Comparison of ENCODE assay signal across 1 cellular context in the genomic region with DNA sequence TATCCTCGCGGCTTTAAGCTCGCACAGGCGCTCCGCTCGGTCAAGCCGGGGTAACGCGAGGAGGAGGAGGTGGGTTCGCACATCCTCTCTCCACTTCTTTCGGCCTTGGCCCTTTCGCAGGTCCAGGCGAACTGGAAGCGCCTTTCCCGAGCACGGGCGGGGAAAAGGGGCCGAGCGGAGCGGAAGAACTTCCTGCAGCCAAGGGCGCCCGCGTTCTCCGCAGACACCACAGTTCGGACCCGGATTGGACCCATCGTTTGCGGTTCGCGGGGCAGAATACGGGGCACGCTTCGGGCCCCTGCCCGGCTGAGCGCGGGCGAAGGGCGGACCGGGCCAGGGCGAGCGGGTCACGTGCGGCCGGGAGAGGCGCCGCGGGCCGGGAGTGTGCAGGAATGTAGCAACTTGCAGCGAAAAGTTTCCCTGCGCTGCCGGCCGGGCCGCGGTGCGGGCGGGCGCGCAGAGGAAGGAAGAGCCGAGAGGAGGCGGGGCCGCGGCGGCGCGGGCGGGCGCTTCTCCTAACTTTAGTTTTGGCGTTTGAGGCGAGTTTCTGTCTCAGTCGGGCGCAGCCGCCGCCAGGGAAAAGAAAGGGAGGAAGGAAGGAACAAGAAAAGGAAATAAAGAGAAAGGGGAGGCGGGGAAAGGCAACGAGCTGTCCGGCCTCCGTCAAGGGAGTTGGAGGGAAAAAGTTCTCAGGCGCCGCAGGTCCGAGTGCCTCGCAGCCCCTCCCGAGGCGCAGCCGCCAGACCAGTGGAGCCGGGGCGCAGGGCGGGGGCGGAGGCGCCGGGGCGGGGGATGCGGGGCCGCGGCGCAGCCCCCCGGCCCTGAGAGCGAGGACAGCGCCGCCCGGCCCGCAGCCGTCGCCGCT.
TF ChIP-seq lines count a peak whose summit lies in the region.

YAP1 (plus strand) TSS at position 552 of the 865 bp plus-strand sequence. CDS start 402 bp downstream, outside the sequence.

TF ChIP-seq in HepG2, 621 proteins besides CTCF, POLR2A, EP300 and RAD21 (continued from another document and continues in another):
- TF ChIP-seq ARHGAP35 (CRISPR knock-in tag; IDR thresholded peaks at IDR 0.05; ENCODE audit: borderline replicate concordance) (peak; percentile 85; the same call in 1 of the 2 replicates), KLF15 (CRISPR knock-in tag; IDR thresholded peaks at IDR 0.05; ENCODE audit: borderline replicate concordance) (no peak), ZNF691 (CRISPR knock-in tag; IDR thresholded peaks at IDR 0.05; ENCODE audit: borderline replicate concordance, low read depth) (peak; percentile 67; the same call in 1 of the 2 replicates), FOXK2 (IDR thresholded peaks at IDR 0.05) (no peak), MAX (IDR thresholded peaks at IDR 0.05) (peak; percentile 91), ZFP36 (IDR thresholded peaks at IDR 0.05; ENCODE audit: borderline replicate concordance, low read depth, low read length, partially characterized antibody) (no peak), ZNF563 (CRISPR knock-in tag; IDR thresholded peaks at IDR 0.05) (peak; percentile 60; the same call in 1 of the 2 replicates), FOXP4 (CRISPR knock-in tag; IDR thresholded peaks at IDR 0.05) (peak; percentile 60; the same call in 1 of the 2 replicates), IRX3 (CRISPR knock-in tag; IDR thresholded peaks at IDR 0.05; ENCODE audit: borderline replicate concordance, low read depth) (peak; percentile 84; the same call in 1 of the 2 replicates), ZNF841 (CRISPR knock-in tag; IDR thresholded peaks at IDR 0.05; ENCODE audit: borderline replicate concordance) (peak; percentile 88), MTF2 (CRISPR knock-in tag; IDR thresholded peaks at IDR 0.05; ENCODE audit: borderline replicate concordance) (peak; percentile 78; the same call in 1 of the 2 replicates), MATR3 (CRISPR knock-in tag; IDR thresholded peaks at IDR 0.05) (no peak), PRMT3 (CRISPR knock-in tag; IDR thresholded peaks at IDR 0.05; ENCODE audit: borderline replicate concordance, low read depth) (no peak; the same call in 1 of the 2 replicates), ZNF292 (CRISPR knock-in tag; IDR thresholded peaks at IDR 0.05; ENCODE audit: borderline replicate concordance, low read depth) (peak; percentile 20), ZSCAN9 (CRISPR knock-in tag; IDR thresholded peaks at IDR 0.05; ENCODE audit: borderline replicate concordance) (0 out of 2 replicates have a peak, but pooled peaks have one; percentile 42), SP140L (CRISPR knock-in tag; IDR thresholded peaks at IDR 0.05; ENCODE audit: borderline replicate concordance) (no peak), REST (IDR thresholded peaks at IDR 0.05; ENCODE audit: borderline replicate concordance in 1 of 2, low read depth in 1 of 2, low read length in 2 of 2) (no peak), ZNF335 (CRISPR knock-in tag; IDR thresholded peaks at IDR 0.05) (peak; percentile 43; the same call in 1 of the 2 replicates), MAFF (IDR thresholded peaks at IDR 0.05; ENCODE audit: low read depth, low read length) (no peak), ZNF180 (CRISPR knock-in tag; IDR thresholded peaks at IDR 0.05; ENCODE audit: borderline replicate concordance, low read depth) (no peak), ZNF780A (CRISPR knock-in tag; IDR thresholded peaks at IDR 0.05) (0 out of 2 replicates have a peak, but pooled peaks have one; percentile 42), ZNF546 (CRISPR knock-in tag; conservative IDR thresholded peaks at IDR 0.05) (0 out of 2 replicates have a peak, but pooled peaks have one; percentile 44), ZNF468 (CRISPR knock-in tag; IDR thresholded peaks at IDR 0.05) (no peak), SRSF9 (IDR thresholded peaks at IDR 0.05; ENCODE audit: borderline replicate concordance, insufficient read depth, low read depth, low read length, poor library complexity, severe bottlenecking) (no peak), ZNF589 (CRISPR knock-in tag; conservative IDR thresholded peaks at IDR 0.05) (peak; percentile 72; the same call in 1 of the 2 replicates), ZNF672 (CRISPR knock-in tag; IDR thresholded peaks at IDR 0.05) (0 out of 2 replicates have a peak, but pooled peaks have one; percentile 37), ZNF329 (CRISPR knock-in tag; IDR thresholded peaks at IDR 0.05; ENCODE audit: low read depth) (no peak; the same call in 1 of the 2 replicates), TERF1 (CRISPR knock-in tag; IDR thresholded peaks at IDR 0.05) (no peak)
- TF ChIP-seq, protein P1, sequence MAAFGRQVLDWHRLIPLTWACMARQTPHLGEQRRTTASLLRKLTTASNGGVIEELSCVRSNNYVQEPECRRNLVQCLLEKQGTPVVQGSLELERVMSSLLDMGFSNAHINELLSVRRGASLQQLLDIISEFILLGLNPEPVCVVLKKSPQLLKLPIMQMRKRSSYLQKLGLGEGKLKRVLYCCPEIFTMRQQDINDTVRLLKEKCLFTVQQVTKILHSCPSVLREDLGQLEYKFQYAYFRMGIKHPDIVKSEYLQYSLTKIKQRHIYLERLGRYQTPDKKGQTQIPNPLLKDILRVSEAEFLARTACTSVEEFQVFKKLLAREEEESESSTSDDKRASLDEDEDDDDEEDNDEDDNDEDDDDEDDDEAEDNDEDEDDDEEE (CRISPR knock-in tag; IDR thresholded peaks at IDR 0.05), result peak; percentile 52; the same call in 1 of the 2 replicates
- TF ChIP-seq, protein P2, sequence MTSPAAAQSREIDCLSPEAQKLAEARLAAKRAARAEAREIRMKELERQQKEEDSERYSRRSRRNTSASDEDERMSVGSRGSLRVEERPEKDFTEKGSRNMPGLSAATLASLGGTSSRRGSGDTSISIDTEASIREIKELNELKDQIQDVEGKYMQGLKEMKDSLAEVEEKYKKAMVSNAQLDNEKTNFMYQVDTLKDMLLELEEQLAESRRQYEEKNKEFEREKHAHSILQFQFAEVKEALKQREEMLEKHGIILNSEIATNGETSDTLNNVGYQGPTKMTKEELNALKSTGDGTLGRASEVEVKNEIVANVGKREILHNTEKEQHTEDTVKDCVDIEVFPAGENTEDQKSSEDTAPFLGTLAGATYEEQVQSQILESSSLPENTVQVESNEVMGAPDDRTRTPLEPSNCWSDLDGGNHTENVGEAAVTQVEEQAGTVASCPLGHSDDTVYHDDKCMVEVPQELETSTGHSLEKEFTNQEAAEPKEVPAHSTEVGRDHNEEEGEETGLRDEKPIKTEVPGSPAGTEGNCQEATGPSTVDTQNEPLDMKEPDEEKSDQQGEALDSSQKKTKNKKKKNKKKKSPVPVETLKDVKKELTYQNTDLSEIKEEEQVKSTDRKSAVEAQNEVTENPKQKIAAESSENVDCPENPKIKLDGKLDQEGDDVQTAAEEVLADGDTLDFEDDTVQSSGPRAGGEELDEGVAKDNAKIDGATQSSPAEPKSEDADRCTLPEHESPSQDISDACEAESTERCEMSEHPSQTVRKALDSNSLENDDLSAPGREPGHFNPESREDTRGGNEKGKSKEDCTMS (CRISPR knock-in tag; conservative IDR thresholded peaks at IDR 0.05), result no peak
- TF ChIP-seq, protein P3, sequence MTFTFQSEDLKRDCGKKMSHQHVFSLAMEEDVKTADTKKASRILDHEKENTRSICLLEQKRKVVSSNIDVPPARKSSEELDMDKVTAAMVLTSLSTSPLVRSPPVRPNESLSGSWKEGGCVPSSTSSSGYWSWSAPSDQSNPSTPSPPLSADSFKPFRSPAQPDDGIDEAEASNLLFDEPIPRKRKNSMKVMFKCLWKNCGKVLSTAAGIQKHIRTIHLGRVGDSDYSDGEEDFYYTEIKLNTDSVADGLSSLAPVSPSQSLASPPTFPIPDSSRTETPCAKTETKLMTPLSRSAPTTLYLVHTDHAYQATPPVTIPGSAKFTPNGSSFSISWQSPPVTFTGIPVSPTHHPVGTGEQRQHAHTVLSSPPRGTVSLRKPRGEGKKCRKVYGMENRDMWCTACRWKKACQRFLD (CRISPR knock-in tag; IDR thresholded peaks at IDR 0.05; ENCODE audit: borderline replicate concordance), result peak; percentile 78; the same call in 1 of the 2 replicates
- TF ChIP-seq, protein P4, sequence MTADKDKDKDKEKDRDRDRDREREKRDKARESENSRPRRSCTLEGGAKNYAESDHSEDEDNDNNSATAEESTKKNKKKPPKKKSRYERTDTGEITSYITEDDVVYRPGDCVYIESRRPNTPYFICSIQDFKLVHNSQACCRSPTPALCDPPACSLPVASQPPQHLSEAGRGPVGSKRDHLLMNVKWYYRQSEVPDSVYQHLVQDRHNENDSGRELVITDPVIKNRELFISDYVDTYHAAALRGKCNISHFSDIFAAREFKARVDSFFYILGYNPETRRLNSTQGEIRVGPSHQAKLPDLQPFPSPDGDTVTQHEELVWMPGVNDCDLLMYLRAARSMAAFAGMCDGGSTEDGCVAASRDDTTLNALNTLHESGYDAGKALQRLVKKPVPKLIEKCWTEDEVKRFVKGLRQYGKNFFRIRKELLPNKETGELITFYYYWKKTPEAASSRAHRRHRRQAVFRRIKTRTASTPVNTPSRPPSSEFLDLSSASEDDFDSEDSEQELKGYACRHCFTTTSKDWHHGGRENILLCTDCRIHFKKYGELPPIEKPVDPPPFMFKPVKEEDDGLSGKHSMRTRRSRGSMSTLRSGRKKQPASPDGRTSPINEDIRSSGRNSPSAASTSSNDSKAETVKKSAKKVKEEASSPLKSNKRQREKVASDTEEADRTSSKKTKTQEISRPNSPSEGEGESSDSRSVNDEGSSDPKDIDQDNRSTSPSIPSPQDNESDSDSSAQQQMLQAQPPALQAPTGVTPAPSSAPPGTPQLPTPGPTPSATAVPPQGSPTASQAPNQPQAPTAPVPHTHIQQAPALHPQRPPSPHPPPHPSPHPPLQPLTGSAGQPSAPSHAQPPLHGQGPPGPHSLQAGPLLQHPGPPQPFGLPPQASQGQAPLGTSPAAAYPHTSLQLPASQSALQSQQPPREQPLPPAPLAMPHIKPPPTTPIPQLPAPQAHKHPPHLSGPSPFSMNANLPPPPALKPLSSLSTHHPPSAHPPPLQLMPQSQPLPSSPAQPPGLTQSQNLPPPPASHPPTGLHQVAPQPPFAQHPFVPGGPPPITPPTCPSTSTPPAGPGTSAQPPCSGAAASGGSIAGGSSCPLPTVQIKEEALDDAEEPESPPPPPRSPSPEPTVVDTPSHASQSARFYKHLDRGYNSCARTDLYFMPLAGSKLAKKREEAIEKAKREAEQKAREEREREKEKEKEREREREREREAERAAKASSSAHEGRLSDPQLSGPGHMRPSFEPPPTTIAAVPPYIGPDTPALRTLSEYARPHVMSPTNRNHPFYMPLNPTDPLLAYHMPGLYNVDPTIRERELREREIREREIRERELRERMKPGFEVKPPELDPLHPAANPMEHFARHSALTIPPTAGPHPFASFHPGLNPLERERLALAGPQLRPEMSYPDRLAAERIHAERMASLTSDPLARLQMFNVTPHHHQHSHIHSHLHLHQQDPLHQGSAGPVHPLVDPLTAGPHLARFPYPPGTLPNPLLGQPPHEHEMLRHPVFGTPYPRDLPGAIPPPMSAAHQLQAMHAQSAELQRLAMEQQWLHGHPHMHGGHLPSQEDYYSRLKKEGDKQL (CRISPR knock-in tag; IDR thresholded peaks at IDR 0.05; ENCODE audit: low read depth), result no peak
